ENCODE assay signal across 26 cellular contexts in genomic region chr11:43998308-43998707, GRCh38. TPM values are rescaled to one million over a fixed set of nuclear protein-coding genes. Genes with fewer than 3 reads are reported as not detected.
DNase-seq lines count a peak whose midpoint lies in the region; ATAC-seq, FAIRE-seq and TF ChIP-seq lines count a peak whose summit lies in the region.
"Had no signal": no experiment of that assay in that cellular context is flagged by ENCODE, and none has a peak within 500 bp of the region (broad histone marks: within the 10 kb centered on the region; RNA-seq: fewer than 3 reads in every experiment).

No MANE protein-coding gene starts in this region.

- no peaks in the 10 kb centered on the region for H3K4me1 Mint-ChIP-seq in natural killer cell treated with Interleukin-12 subunit alpha and Interleukin-12 subunit beta and Interleukin-15 and Interleukin-18, amount 100 ng/mL, for 72 hours (ENCODE audit: low read depth in 2 of 2)
- H3K4me1 Mint-ChIP-seq: CD14-positive monocyte had no signal

- peaks cover 13% of the 10 kb centered on the region in 2 donors for H3K27me3 Mint-ChIP-seq in natural killer cell treated with Interleukin-12 subunit alpha and Interleukin-12 subunit beta and Interleukin-15 and Interleukin-18, amount 100 ng/mL, for 72 hours

- ATAC-seq in heart right ventricle: no peak
- no peak for ATAC-seq in GM21786 (IDR thresholded peaks at IDR 0.05; ENCODE audit: unreplicated experiment)
- ATAC-seq in natural killer cell treated with Interleukin-12 subunit alpha and Interleukin-12 subunit beta and Interleukin-15 and Interleukin-18, amount 100 ng/mL, for 72 hours: no peak
- ATAC-seq: A549 had no signal

- WGBS in heart right ventricle, 2 donors: 93 to 100% methylated on average over 1 of the region's 1 CpG
- WGBS in spleen, 5 donors: 86 to 100% (median 92%) methylated on average over 1 of the region's 1 CpG

- no peak overlapping the region for H3K27ac ChIP-seq in heart right ventricle
- H3K27ac ChIP-seq in coronary artery: no peak overlapping the region
- H3K27ac ChIP-seq in spleen: no peak overlapping the region
- H3K27ac ChIP-seq: A549; BLaER1 treated with 17β-estradiol and CSF1 and Interleukin-3, amounts not matched to agents 10 nM and 100 nM; GM23248 had no signal

- no peaks in the 10 kb centered on the region for H3K36me3 ChIP-seq in heart right ventricle
- no peaks in the 10 kb centered on the region for H3K36me3 ChIP-seq in spleen
- H3K36me3 ChIP-seq: BE2C; BLaER1 treated with 17β-estradiol and CSF1 and Interleukin-3, amounts not matched to agents 10 nM and 100 nM had no signal

- H3K27me3 ChIP-seq in heart right ventricle (no peaks in the 10 kb centered on the region), spleen (replicated peaks in 1 of 7) (peaks cover 0 to 8% (median 0%) of the 10 kb centered on the region in 7 donors)
- H3K27me3 ChIP-seq: BE2C; BLaER1 treated with 17β-estradiol and CSF1 and Interleukin-3, amounts not matched to agents 10 nM and 100 nM had no signal

- no peaks in the 10 kb centered on the region for H3K9me3 Mint-ChIP-seq in natural killer cell treated with Interleukin-12 subunit alpha and Interleukin-12 subunit beta and Interleukin-15 and Interleukin-18, amount 100 ng/mL, for 72 hours
- H3K9me3 Mint-ChIP-seq: CD4-positive, alpha-beta T cell had no signal

- peaks cover 0 to 11% (median 5%) of the 10 kb centered on the region in 9 donors for H3K4me1 ChIP-seq in heart right ventricle
- H3K4me1 ChIP-seq in spleen: peaks cover 0 to under 1% (median 0%) of the 10 kb centered on the region in 6 donors
- H3K4me1 ChIP-seq: A549, BE2C had no signal

- H3K4me3 ChIP-seq in heart right ventricle: no peak overlapping the region
- no peak overlapping the region for H3K4me3 ChIP-seq in coronary artery
- no peak overlapping the region for H3K4me3 ChIP-seq in spleen
- H3K4me3 ChIP-seq: A549; BLaER1 treated with 17β-estradiol and CSF1 and Interleukin-3, amounts not matched to agents 10 nM and 100 nM; GM23248 had no signal

- no peak for TF ChIP-seq CTCF in heart right ventricle (IDR thresholded peaks at IDR 0.05)
- no peak for TF ChIP-seq CTCF in coronary artery (IDR thresholded peaks at IDR 0.05)
- TF ChIP-seq CTCF in spleen (IDR thresholded peaks at IDR 0.05 in 8 of 11, conservative IDR thresholded peaks at IDR 0.05 in 3 of 11): no peak

- no peak overlapping the region for H3K27ac Mint-ChIP-seq in natural killer cell treated with Interleukin-12 subunit alpha and Interleukin-12 subunit beta and Interleukin-15 and Interleukin-18, amount 100 ng/mL, for 72 hours
- H3K27ac Mint-ChIP-seq: CD14-positive monocyte; CD4-positive, alpha-beta T cell had no signal

- no peaks in the 10 kb centered on the region for H3K9me3 ChIP-seq in heart right ventricle
- no peaks in the 10 kb centered on the region for H3K9me3 ChIP-seq in spleen
- H3K9me3 ChIP-seq: A549; BE2C; BLaER1 treated with 17β-estradiol and CSF1 and Interleukin-3, amounts not matched to agents 10 nM and 100 nM had no signal

- H3K36me3 Mint-ChIP-seq in natural killer cell treated with Interleukin-12 subunit alpha and Interleukin-12 subunit beta and Interleukin-15 and Interleukin-18, amount 100 ng/mL, for 72 hours: no peaks in the 10 kb centered on the region
- H3K36me3 Mint-ChIP-seq: CD14-positive monocyte had no signal

- no peak overlapping the region for H3K4me3 Mint-ChIP-seq in natural killer cell treated with Interleukin-12 subunit alpha and Interleukin-12 subunit beta and Interleukin-15 and Interleukin-18, amount 100 ng/mL, for 72 hours
- H3K4me3 Mint-ChIP-seq: CD14-positive monocyte; CD4-positive, alpha-beta T cell had no signal

- intact Hi-C loops in cardiac septum (cut with DNase I) (no loop called here), heart right ventricle (cut with DNase I) (loop anchor here in 1 of 10 donors (10.0 kb wide), 1 partner anchor 54 kb away; the partner anchor contains the start of gene C11orf96), spleen (cut with DNase I; ENCODE audit: low total_unique reads) (no loop called here)

- no peak for FAIRE-seq in GM12891 (lab: Jason Lieb, UNC)
- FAIRE-seq: A549, H1 had no signal

- no peak for TF ChIP-seq POLR2A in spleen (IDR thresholded peaks at IDR 0.05)
- no peak for TF ChIP-seq POLR2A in GM12891 (IDR thresholded peaks at IDR 0.05; ENCODE audit: low read depth, low read length)

- peak; percentile 15 for DNase-seq in cardiac septum (ENCODE audit: low spot score)
- DNase-seq in heart right ventricle: no peak
- peak; percentile 11 for DNase-seq in coronary artery (ENCODE audit: low spot score)
- DNase-seq in spleen: peak; percentile 17
- no peak for DNase-seq in natural killer cell treated with Interleukin-12 subunit alpha and Interleukin-12 subunit beta and Interleukin-15 and Interleukin-18, amount 100 ng/mL, for 72 hours (ENCODE audit: low spot score)
- DNase-seq in GM12891 (ENCODE audit: insufficient read length, low spot score): no peak
- DNase-seq: 8988T; ACHN; AML-193; BE2C; Calu3; CD4-positive, alpha-beta T cell; COR-L47; DMS53; DMS79 treated with DMSO at 0.1 percent for 48 hours; GF-D8; GM23248; H7; HCEC 1CT had no signal

TF ChIP-seq in GM12891, 5 proteins besides CTCF, POLR2A, EP300 and RAD21:
- TF ChIP-seq POLR2AphosphoS5 (IDR thresholded peaks at IDR 0.05; ENCODE audit: low read depth, low read length): no peak

RNA-seq across cellular contexts. Expression of gene ACCSL, which starts 49.5 kb away (rescaled TPM):
- total RNA-seq in cardiac septum (not detected), heart right ventricle (not detected), spleen (under 1 TPM in 3 of 7 donors, not detected in 4; 0.19 to 0.23 (median 0.20) TPM)
- polyA plus RNA-seq in heart right ventricle (not detected), spleen (not detected)
- not detected for total RNA-seq in natural killer cell treated with Interleukin-12 subunit alpha and Interleukin-12 subunit beta and Interleukin-15 and Interleukin-18, amount 100 ng/mL, for 72 hours
- 0.14 TPM for polyA plus RNA-seq in GM12891 (2012; ENCODE audit: low read depth, missing spikeins)
- total RNA-seq: Calu3; CD4-positive, alpha-beta T cell; Daoy; G401; GM23248; H1; H7 had no signal
- polyA plus RNA-seq: A549, CD14-positive monocyte, GM23248, H1 had no signal

RNA-seq across cellular contexts. Expression of gene C11orf96, which starts 55.9 kb away (rescaled TPM):
- total RNA-seq in cardiac septum (42.0 TPM), heart right ventricle (10 to 100 TPM in 8 of 10 donors, 1 to 10 TPM in 2; 8.4 to 64.9 (median 25.7) TPM), spleen (100 to 1,000 TPM in 1 of 7 donors, 10 to 100 TPM in 6; 20.8 to 103 (median 68.4) TPM)
- polyA plus RNA-seq in heart right ventricle (10 to 100 TPM; 24.1 to 37.7 TPM), spleen (10 to 100 TPM; 13.2 to 26.7 (median 26.3) TPM)
- 1 to 10 TPM; 1.4 to 7.3 TPM for total RNA-seq in natural killer cell treated with Interleukin-12 subunit alpha and Interleukin-12 subunit beta and Interleukin-15 and Interleukin-18, amount 100 ng/mL, for 72 hours
- 0.51 TPM for polyA plus RNA-seq in GM12891 (2012; ENCODE audit: low read depth, missing spikeins)
- total RNA-seq: CD4-positive, alpha-beta T cell; G401 had no signal
- polyA plus RNA-seq: CD14-positive monocyte had no signal

Comparison
In these comparisons a context has a peak if more than half of its experiments do, and no peak if none do; other contexts are left out.
1. DNase-seq: peak in cardiac septum (single experiment), coronary artery (single experiment) and spleen (single experiment); none in heart right ventricle (0 of 2), natural killer cell treated with Interleukin-12 subunit alpha and Interleukin-12 subunit beta and Interleukin-15 and Interleukin-18, amount 100 ng/mL, for 72 hours (single experiment) and GM12891 (single experiment).